ENCODE assay signal across 1 cellular context in the genomic region with DNA sequence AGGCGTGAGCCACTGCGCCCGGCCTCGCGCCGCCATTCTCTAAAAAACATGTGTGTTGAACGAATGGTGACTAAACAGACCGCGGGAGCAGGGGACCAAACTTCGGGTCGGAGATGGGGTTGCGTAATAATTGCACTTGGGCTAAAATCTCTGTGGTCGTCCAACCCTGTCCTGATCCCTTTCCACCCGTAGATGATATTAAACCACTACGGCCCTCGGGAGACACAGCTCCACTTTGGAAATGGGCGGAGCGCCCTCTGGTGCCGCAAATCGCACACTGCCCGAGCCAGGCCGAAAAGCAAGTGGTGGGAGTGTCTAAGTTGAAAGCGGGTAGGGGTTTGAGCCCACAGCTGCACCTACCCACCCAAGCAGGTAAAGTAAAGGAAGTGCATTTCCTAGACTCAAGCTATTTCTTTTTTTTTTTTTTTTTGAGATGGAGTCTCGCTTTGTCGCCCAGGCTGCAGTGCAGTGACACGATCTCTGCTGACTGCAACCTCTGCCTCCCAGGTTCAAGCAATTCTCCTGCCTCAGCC.
A peak's percentile ranks its signal among the peaks of the same experiment; 100 is the strongest.
TF ChIP-seq lines count a peak whose summit lies in the region.

No MANE protein-coding gene starts in this region.

TF ChIP-seq in HepG2, 621 proteins besides CTCF, POLR2A, EP300 and RAD21 (continued from another document and continues in another):
- TF ChIP-seq, protein P1, sequence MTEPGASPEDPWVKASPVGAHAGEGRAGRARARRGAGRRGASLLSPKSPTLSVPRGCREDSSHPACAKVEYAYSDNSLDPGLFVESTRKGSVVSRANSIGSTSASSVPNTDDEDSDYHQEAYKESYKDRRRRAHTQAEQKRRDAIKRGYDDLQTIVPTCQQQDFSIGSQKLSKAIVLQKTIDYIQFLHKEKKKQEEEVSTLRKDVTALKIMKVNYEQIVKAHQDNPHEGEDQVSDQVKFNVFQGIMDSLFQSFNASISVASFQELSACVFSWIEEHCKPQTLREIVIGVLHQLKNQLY (CRISPR knock-in tag; IDR thresholded peaks at IDR 0.05): no peak
- TF ChIP-seq KDM2A (CRISPR knock-in tag; IDR thresholded peaks at IDR 0.05; ENCODE audit: borderline replicate concordance, low read depth) (peak; percentile 51; the same call in 1 of the 2 replicates), ATF7 (IDR thresholded peaks at IDR 0.05) (no peak), ATF7 (CRISPR knock-in tag; IDR thresholded peaks at IDR 0.05) (no peak), CREB1 (IDR thresholded peaks at IDR 0.05) (no peak), CREB1 (CRISPR knock-in tag; IDR thresholded peaks at IDR 0.05) (no peak), TAF15 (IDR thresholded peaks at IDR 0.05; ENCODE audit: low read depth, low read length, poor library complexity, severe bottlenecking) (no peak), SOX13 (IDR thresholded peaks at IDR 0.05) (no peak), SOX13 (CRISPR knock-in tag; conservative IDR thresholded peaks at IDR 0.05 in 1 of 2, IDR thresholded peaks at IDR 0.05 in 1 of 2) (0 out of 4 replicates have a peak, but pooled peaks of 1 of the 2 experiments have one; percentile 10), ZNF878 (CRISPR knock-in tag; IDR thresholded peaks at IDR 0.05) (0 out of 2 replicates have a peak, but pooled peaks have one; percentile 40), SMYD3 (CRISPR knock-in tag; IDR thresholded peaks at IDR 0.05) (0 out of 2 replicates have a peak, but pooled peaks have one; percentile 13), KLF9 (CRISPR knock-in tag; IDR thresholded peaks at IDR 0.05; ENCODE audit: low read depth) (no peak), REXO4 (CRISPR knock-in tag; IDR thresholded peaks at IDR 0.05; ENCODE audit: borderline replicate concordance) (no peak), ZNF232 (CRISPR knock-in tag; IDR thresholded peaks at IDR 0.05; ENCODE audit: borderline replicate concordance) (no peak), ELF4 (CRISPR knock-in tag; IDR thresholded peaks at IDR 0.05; ENCODE audit: borderline replicate concordance) (no peak), CBFB (CRISPR knock-in tag; IDR thresholded peaks at IDR 0.05) (no peak), CBX5 (CRISPR knock-in tag; IDR thresholded peaks at IDR 0.05; ENCODE audit: borderline replicate concordance) (no peak; the same call in 1 of the 2 replicates), ZNF546 (CRISPR knock-in tag; conservative IDR thresholded peaks at IDR 0.05) (no peak), ZNF160 (CRISPR knock-in tag; IDR thresholded peaks at IDR 0.05) (peak; percentile 51; the same call in 1 of the 2 replicates), TBP (CRISPR knock-in tag; IDR thresholded peaks at IDR 0.05) (no peak)
- TF ChIP-seq, protein P2, sequence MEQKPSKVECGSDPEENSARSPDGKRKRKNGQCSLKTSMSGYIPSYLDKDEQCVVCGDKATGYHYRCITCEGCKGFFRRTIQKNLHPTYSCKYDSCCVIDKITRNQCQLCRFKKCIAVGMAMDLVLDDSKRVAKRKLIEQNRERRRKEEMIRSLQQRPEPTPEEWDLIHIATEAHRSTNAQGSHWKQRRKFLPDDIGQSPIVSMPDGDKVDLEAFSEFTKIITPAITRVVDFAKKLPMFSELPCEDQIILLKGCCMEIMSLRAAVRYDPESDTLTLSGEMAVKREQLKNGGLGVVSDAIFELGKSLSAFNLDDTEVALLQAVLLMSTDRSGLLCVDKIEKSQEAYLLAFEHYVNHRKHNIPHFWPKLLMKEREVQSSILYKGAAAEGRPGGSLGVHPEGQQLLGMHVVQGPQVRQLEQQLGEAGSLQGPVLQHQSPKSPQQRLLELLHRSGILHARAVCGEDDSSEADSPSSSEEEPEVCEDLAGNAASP (CRISPR knock-in tag; IDR thresholded peaks at IDR 0.05; ENCODE audit: borderline replicate concordance): no peak
- TF ChIP-seq, protein P3, sequence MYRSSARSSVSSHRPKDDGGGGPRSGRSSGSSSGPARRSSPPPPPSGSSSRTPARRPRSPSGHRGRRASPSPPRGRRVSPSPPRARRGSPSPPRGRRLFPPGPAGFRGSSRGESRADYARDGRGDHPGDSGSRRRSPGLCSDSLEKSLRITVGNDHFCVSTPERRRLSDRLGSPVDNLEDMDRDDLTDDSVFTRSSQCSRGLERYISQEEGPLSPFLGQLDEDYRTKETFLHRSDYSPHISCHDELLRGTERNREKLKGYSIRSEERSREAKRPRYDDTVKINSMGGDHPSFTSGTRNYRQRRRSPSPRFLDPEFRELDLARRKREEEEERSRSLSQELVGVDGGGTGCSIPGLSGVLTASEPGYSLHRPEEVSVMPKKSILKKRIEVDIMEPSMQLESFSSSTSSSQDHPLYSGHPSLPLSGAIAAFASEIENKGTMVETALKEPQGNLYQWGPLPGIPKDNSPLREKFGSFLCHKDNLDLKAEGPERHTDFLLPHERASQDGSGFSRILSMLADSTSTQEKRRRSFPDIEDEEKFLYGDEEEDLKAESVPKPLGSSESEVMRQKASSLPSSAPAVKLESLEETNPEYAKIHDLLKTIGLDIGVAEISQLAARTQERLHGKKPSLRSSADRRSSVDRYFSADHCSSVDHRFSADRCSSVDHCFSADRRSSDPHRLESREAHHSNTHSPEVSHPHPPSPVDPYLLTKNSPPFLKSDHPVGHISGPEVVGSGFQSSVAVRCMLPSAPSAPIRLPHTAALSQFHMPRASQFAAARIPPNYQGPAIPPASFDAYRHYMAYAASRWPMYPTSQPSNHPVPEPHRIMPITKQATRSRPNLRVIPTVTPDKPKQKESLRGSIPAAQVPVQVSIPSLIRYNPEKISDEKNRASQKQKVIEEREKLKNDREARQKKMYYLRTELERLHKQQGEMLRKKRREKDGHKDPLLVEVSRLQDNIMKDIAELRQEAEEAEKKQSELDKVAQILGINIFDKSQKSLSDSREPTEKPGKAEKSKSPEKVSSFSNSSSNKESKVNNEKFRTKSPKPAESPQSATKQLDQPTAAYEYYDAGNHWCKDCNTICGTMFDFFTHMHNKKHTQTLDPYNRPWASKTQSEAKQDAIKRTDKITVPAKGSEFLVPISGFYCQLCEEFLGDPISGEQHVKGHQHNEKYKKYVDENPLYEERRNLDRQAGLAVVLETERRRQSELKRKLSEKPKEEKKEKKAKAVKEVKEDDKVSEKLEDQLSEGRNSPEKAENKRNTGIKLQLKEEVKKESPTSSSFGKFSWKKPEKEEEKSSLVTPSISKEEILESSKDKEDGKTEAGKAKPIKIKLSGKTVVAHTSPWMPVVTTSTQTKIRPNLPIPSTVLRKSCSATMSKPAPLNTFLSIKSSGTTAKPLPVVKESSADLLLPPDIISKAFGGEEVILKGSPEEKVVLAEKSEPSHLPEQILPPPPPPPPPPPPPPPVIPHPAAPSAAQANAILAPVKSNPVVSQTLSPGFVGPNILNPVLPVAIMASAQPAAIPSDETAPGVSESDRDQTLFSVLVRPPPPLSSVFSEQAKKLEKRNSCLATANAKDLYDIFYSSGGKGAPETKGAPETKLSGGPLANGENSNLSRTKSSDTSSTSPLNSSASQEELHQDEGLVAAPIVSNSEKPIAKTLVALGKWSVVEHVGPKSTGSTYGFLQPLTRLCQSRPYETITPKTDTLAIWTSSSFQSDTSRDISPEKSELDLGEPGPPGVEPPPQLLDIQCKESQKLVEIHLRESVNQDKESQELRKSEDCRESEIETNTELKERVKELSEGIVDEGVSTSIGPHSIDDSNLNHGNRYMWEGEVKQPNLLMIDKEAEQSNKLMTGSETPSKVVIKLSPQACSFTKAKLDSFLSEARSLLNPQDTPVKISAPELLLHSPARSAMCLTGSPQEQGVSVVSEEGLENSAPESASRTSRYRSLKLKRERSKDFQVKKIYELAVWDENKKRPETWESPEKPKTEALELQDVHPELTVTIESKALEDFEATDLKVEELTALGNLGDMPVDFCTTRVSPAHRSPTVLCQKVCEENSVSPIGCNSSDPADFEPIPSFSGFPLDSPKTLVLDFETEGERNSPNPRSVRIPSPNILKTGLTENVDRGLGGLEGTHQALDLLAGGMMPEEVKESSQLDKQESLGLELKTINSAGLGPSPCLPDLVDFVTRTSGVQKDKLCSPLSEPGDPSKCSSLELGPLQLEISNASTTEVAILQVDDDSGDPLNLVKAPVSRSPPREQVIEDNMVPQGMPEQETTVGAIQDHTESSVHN (CRISPR knock-in tag; IDR thresholded peaks at IDR 0.05): no peak; the same call in 1 of the 2 replicates
- TF ChIP-seq, protein P4, sequence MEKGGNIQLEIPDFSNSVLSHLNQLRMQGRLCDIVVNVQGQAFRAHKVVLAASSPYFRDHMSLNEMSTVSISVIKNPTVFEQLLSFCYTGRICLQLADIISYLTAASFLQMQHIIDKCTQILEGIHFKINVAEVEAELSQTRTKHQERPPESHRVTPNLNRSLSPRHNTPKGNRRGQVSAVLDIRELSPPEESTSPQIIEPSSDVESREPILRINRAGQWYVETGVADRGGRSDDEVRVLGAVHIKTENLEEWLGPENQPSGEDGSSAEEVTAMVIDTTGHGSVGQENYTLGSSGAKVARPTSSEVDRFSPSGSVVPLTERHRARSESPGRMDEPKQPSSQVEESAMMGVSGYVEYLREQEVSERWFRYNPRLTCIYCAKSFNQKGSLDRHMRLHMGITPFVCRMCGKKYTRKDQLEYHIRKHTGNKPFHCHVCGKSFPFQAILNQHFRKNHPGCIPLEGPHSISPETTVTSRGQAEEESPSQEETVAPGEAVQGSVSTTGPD (CRISPR knock-in tag; IDR thresholded peaks at IDR 0.05): no peak
- TF ChIP-seq, protein P5, sequence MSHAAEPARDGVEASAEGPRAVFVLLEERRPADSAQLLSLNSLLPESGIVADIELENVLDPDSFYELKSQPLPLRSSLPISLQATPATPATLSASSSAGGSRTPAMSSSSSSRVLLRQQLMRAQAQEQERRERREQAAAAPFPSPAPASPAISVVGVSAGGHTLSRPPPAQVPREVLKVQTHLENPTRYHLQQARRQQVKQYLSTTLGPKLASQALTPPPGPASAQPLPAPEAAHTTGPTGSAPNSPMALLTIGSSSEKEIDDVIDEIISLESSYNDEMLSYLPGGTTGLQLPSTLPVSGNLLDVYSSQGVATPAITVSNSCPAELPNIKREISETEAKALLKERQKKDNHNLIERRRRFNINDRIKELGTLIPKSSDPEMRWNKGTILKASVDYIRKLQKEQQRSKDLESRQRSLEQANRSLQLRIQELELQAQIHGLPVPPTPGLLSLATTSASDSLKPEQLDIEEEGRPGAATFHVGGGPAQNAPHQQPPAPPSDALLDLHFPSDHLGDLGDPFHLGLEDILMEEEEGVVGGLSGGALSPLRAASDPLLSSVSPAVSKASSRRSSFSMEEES (CRISPR knock-in tag; IDR thresholded peaks at IDR 0.05): no peak
- TF ChIP-seq, protein P6, sequence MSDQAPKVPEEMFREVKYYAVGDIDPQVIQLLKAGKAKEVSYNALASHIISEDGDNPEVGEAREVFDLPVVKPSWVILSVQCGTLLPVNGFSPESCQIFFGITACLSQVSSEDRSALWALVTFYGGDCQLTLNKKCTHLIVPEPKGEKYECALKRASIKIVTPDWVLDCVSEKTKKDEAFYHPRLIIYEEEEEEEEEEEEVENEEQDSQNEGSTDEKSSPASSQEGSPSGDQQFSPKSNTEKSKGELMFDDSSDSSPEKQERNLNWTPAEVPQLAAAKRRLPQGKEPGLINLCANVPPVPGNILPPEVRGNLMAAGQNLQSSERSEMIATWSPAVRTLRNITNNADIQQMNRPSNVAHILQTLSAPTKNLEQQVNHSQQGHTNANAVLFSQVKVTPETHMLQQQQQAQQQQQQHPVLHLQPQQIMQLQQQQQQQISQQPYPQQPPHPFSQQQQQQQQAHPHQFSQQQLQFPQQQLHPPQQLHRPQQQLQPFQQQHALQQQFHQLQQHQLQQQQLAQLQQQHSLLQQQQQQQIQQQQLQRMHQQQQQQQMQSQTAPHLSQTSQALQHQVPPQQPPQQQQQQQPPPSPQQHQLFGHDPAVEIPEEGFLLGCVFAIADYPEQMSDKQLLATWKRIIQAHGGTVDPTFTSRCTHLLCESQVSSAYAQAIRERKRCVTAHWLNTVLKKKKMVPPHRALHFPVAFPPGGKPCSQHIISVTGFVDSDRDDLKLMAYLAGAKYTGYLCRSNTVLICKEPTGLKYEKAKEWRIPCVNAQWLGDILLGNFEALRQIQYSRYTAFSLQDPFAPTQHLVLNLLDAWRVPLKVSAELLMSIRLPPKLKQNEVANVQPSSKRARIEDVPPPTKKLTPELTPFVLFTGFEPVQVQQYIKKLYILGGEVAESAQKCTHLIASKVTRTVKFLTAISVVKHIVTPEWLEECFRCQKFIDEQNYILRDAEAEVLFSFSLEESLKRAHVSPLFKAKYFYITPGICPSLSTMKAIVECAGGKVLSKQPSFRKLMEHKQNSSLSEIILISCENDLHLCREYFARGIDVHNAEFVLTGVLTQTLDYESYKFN (CRISPR knock-in tag; conservative IDR thresholded peaks at IDR 0.05): 0 out of 2 replicates have a peak, but pooled peaks have one; percentile 17
- TF ChIP-seq, protein P7, sequence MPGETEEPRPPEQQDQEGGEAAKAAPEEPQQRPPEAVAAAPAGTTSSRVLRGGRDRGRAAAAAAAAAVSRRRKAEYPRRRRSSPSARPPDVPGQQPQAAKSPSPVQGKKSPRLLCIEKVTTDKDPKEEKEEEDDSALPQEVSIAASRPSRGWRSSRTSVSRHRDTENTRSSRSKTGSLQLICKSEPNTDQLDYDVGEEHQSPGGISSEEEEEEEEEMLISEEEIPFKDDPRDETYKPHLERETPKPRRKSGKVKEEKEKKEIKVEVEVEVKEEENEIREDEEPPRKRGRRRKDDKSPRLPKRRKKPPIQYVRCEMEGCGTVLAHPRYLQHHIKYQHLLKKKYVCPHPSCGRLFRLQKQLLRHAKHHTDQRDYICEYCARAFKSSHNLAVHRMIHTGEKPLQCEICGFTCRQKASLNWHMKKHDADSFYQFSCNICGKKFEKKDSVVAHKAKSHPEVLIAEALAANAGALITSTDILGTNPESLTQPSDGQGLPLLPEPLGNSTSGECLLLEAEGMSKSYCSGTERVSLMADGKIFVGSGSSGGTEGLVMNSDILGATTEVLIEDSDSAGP (CRISPR knock-in tag; IDR thresholded peaks at IDR 0.05; ENCODE audit: borderline replicate concordance): peak; percentile 51
- TF ChIP-seq, protein P8, sequence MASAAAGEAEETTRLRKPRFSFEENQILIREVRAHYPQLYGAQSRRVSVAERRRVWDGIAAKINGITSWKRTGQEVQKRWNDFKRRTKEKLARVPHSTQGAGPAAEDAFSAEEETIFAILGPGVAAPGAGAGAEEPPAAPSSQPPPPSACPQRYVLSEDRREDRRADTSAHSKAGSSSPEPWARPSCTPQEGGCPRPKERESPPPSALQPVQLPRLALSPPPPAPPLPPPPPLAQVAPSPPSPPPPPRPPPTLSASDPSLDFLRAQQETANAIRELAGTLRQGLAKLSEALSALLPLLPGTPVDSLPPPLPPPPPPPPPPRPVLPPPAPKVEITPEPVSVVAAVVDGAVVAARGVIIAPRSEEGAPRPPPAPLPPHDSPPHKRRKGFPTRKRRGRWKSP (CRISPR knock-in tag; IDR thresholded peaks at IDR 0.05): 0 out of 2 replicates have a peak, but pooled peaks have one; percentile 44
- TF ChIP-seq, protein P9, sequence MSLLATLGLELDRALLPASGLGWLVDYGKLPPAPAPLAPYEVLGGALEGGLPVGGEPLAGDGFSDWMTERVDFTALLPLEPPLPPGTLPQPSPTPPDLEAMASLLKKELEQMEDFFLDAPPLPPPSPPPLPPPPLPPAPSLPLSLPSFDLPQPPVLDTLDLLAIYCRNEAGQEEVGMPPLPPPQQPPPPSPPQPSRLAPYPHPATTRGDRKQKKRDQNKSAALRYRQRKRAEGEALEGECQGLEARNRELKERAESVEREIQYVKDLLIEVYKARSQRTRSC (CRISPR knock-in tag; IDR thresholded peaks at IDR 0.05; ENCODE audit: low read depth): no peak
- TF ChIP-seq, protein P10, sequence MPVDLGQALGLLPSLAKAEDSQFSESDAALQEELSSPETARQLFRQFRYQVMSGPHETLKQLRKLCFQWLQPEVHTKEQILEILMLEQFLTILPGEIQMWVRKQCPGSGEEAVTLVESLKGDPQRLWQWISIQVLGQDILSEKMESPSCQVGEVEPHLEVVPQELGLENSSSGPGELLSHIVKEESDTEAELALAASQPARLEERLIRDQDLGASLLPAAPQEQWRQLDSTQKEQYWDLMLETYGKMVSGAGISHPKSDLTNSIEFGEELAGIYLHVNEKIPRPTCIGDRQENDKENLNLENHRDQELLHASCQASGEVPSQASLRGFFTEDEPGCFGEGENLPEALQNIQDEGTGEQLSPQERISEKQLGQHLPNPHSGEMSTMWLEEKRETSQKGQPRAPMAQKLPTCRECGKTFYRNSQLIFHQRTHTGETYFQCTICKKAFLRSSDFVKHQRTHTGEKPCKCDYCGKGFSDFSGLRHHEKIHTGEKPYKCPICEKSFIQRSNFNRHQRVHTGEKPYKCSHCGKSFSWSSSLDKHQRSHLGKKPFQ (CRISPR knock-in tag; IDR thresholded peaks at IDR 0.05; ENCODE audit: insufficient replicate concordance): no peak
